Comparison of ENCODE assay signal across 17 cellular contexts in the genomic region with DNA sequence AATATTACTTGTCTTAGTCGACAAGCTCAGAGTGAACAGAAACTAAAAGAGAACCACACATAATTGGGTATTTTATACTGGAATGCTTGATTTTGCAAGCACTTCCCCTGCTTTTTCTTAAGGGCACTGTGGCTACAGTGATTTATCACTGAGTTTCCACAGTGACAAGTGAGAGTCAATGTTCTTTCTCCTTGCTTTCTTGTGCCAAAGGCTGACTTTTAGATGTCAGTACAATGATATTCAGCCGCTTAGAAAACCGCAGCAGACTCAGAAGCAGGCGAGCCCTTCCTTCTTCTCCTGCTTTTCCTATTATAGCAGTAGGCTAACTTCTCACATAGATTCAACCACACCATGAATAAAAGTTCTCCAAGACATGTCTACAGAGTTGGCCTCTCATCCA.
DNase-seq lines count a peak whose midpoint lies in the region; ATAC-seq and TF ChIP-seq lines count a peak whose summit lies in the region.
"Had no signal": no experiment of that assay in that cellular context is flagged by ENCODE, and none has a peak within 500 bp of the region (broad histone marks: within the 10 kb centered on the region; RNA-seq: fewer than 3 reads in every experiment).

No MANE protein-coding gene starts in this region.

- no peak overlapping the region for H3K4me3 ChIP-seq in astrocyte of the spinal cord (ENCODE audit: low read depth, low read length)

- DNase-seq in NOMO-1 (lab: John Stamatoyannopoulos, UW; ENCODE audit: unreplicated experiment in 2 of 2) = peak; percentile 14 to 73
- peak; percentile 56 for DNase-seq in astrocyte of the spinal cord (ENCODE audit: low read depth, low spot score)
- peak; percentile 8 for DNase-seq in left kidney (ENCODE audit: low read depth, low spot score)
- DNase-seq in stromal cell of bone marrow (ENCODE audit: low read depth) = peak; percentile 46
- no peak for DNase-seq in occipital lobe (lab: John Stamatoyannopoulos, UW)
- DNase-seq: CD8-positive, alpha-beta T cell; DMS79 treated with DMSO at 0.1 percent for 48 hours; H9; Kasumi-1; NCI-H1105 treated with DMSO at 0.1 percent for 48 hours; NCI-H187; NCI-H446 treated with DMSO at 0.1 percent for 48 hours; NCI-H774; Right ventricle myocardium superior had no signal

- TF ChIP-seq CTCF in astrocyte of the spinal cord (IDR thresholded peaks at IDR 0.05; ENCODE audit: low read depth, low read length) = no peak

- in situ Hi-C loops in astrocyte of the spinal cord (cut with HindIII; ENCODE audit: low sequenced_read_pairs) = no loop called here

- no peak for TF ChIP-seq POLR2A in GM18505 (IDR thresholded peaks at IDR 0.05; ENCODE audit: borderline replicate concordance, extremely low read depth, insufficient read depth, insufficient read length)

- ATAC-seq in HG02571 (IDR thresholded peaks at IDR 0.05; ENCODE audit: unreplicated experiment) (no peak), GM18505 (IDR thresholded peaks at IDR 0.05; ENCODE audit: unreplicated experiment) (no peak)
- ATAC-seq: CD8-positive, alpha-beta T cell; SK-N-SH treated with all-trans-retinoic acid at 6 μM for 48 hours had no signal
